In genomic region chr3:108552267-108553159, GRCh38 we compare ENCODE assay signal across 1 cellular context.
TF ChIP-seq lines count a peak whose summit lies in the region.

No MANE protein-coding gene starts in this region.

TF ChIP-seq in endothelial cell of umbilical vein, 7 proteins besides CTCF, POLR2A, EP300 and RAD21:
- TF ChIP-seq FOS (IDR thresholded peaks at IDR 0.05; ENCODE audit: borderline replicate concordance, insufficient read depth, low read length) (no peak), JUN (IDR thresholded peaks at IDR 0.05; ENCODE audit: borderline replicate concordance, insufficient read depth, insufficient read length, low read depth) (no peak), EZH2 (IDR thresholded peaks at IDR 0.05; ENCODE audit: borderline replicate concordance, low read depth, low read length, severe bottlenecking) (no peak), MYC (IDR thresholded peaks at IDR 0.05; ENCODE audit: low read depth, low read length) (no peak), MAX (IDR thresholded peaks at IDR 0.05; ENCODE audit: insufficient read depth, insufficient read length) (no peak), POLR2AphosphoS5 (IDR thresholded peaks at IDR 0.05; ENCODE audit: insufficient read depth, low read depth, low read length) (no peak), GATA2 (IDR thresholded peaks at IDR 0.05; ENCODE audit: insufficient read depth, insufficient read length, low read depth, low read length) (no peak)
